ENCODE assay signal across 8 cellular contexts in genomic region chr19:12933287-12934072, GRCh38.
A peak's percentile ranks its signal among the peaks of the same experiment; 100 is the strongest.
DNase-seq lines count a peak whose midpoint lies in the region; ATAC-seq and TF ChIP-seq lines count a peak whose summit lies in the region.

Gene FARSA, minus strand, starts transcription at chr19:12933711. Its CDS starts 15 bp downstream, at chr19:12933696.

- no peak for TF ChIP-seq CTCF in GM13977 (IDR thresholded peaks at IDR 0.05; ENCODE audit: extremely low read depth, insufficient read depth, missing control alignments)
- TF ChIP-seq CTCF in choroid plexus epithelial cell (conservative IDR thresholded peaks at IDR 0.05; ENCODE audit: low read depth, low read length) = no peak

- in situ Hi-C loops in GM13977 (cut with MboI; ENCODE audit: low pct_unique_long_range_greater_than_20kb, low sequenced_read_pairs, unreplicated experiment) = no loop called here

- peak; percentile 39 for ATAC-seq in HG03159 (IDR thresholded peaks at IDR 0.05; ENCODE audit: unreplicated experiment)
- ATAC-seq in HG02973 (IDR thresholded peaks at IDR 0.05; ENCODE audit: unreplicated experiment) = no peak

- DNase-seq in GM13977 (ENCODE audit: low spot score) (peak; percentile 94), NCI-H510A (lab: John Stamatoyannopoulos, UW) (peak; percentile 86), choroid plexus epithelial cell (ENCODE audit: low read depth) (peak; percentile 94), kidney glomerular epithelial cell (lab: John Stamatoyannopoulos, UW) (peak; percentile 86)
- peak; percentile 86 to 87 for DNase-seq in activated CD4-positive, alpha-beta T cell treated with anti-CD3 and anti-CD28 coated beads for 4 hours
- DNase-seq in stimulated activated CD4-positive, alpha-beta T cell treated with anti-CD3 and anti-CD28 coated beads, Interleukin-15, amount 100 ng/mL, for 48 hours (ENCODE audit: low read depth in 2 of 2) = peak; percentile 85 to 90

- peak within 1 kb of the TSS; percentile 100 for H3K4me3 ChIP-seq in choroid plexus epithelial cell (ENCODE audit: low read depth, low read length)
